Comparison of ENCODE assay signal across 9 cellular contexts in genomic region chr16:2755158-2755557, GRCh38. TPM values are rescaled to one million over a fixed set of nuclear protein-coding genes. Genes with fewer than 3 reads are reported as not detected.
DNase-seq lines count a peak whose midpoint lies in the region; ATAC-seq and TF ChIP-seq lines count a peak whose summit lies in the region.
"Had no signal": no experiment of that assay in that cellular context is flagged by ENCODE, and none has a peak within 500 bp of the region (broad histone marks: within the 10 kb centered on the region; RNA-seq: fewer than 3 reads in every experiment).

No MANE protein-coding gene starts in this region.

- H3K27ac ChIP-seq in duodenal mucosa (ENCODE audit: low read depth, low read length): no peak overlapping the region

- no peaks in the 10 kb centered on the region for H3K9me3 ChIP-seq in duodenal mucosa (ENCODE audit: control insufficient read depth in 1 of 2, low read length in 2 of 2)

- TF ChIP-seq CTCF in CD14-positive monocyte (IDR thresholded peaks at IDR 0.05): no peak
- no peak for TF ChIP-seq CTCF in LNCaP clone FGC (IDR thresholded peaks at IDR 0.05; ENCODE audit: control insufficient read depth, extremely low read depth, insufficient read depth)
- TF ChIP-seq CTCF in neural crest cell (conservative IDR thresholded peaks at IDR 0.05): no peak

- H3K27me3 Mint-ChIP-seq in CD14-positive monocyte (ENCODE audit: low read depth in 3 of 3): peaks cover 0 to 3% (median 0%) of the 10 kb centered on the region in 3 donors
- H3K27me3 Mint-ChIP-seq in neural crest cell (ENCODE audit: low read depth): peaks cover 11% of the 10 kb centered on the region

- peaks cover 0 to 4% (median 0%) of the 10 kb centered on the region in 7 donors for H3K9me3 Mint-ChIP-seq in CD14-positive monocyte
- H3K9me3 Mint-ChIP-seq in neural crest cell: peaks cover 5% of the 10 kb centered on the region

- peaks cover 37 to 42% of the 10 kb centered on the region in 2 donors for H3K4me1 ChIP-seq in duodenal mucosa (ENCODE audit: control insufficient read depth in 1 of 2, insufficient read depth in 2 of 2, low read length in 2 of 2)

- H3K4me1 Mint-ChIP-seq in CD14-positive monocyte (peaks cover 44% of the 10 kb centered on the region), neural crest cell (peaks cover 58% of the 10 kb centered on the region)

- no peak for DNase-seq in CD14-positive monocyte (ENCODE audit: low spot score)
- peak; percentile 40 for DNase-seq in LNCaP clone FGC (ENCODE audit: low read depth)
- no peak for DNase-seq in neural crest cell (ENCODE audit: low read depth, low spot score)
- DNase-seq in NCI-H526 treated with DMSO at 0.1 percent for 48 hours (lab: John Stamatoyannopoulos, UW): no peak
- DNase-seq in ecto neural progenitor cell (ENCODE audit: low spot score): no peak
- no peak for DNase-seq in amygdala (lab: John Stamatoyannopoulos, UW)
- DNase-seq: NCI-H2029 treated with DMSO at 0.1 percent for 48 hours had no signal

- H3K4me3 ChIP-seq in LNCaP clone FGC (ENCODE audit: low read depth, low read length) (peak overlapping the region; percentile 60), duodenal mucosa (ENCODE audit: low read depth in 1 of 2, low read length in 2 of 2) (peak overlapping the region; percentile 97)

- intact Hi-C loops in CD14-positive monocyte (cut with micrococcal nuclease): no loop called here

- no peak for ATAC-seq in GM18867 (IDR thresholded peaks at IDR 0.05; ENCODE audit: unreplicated experiment)

- H3K4me3 Mint-ChIP-seq in CD14-positive monocyte: peak overlapping the region; percentile 13 to 61
- H3K4me3 Mint-ChIP-seq in neural crest cell: peak overlapping the region; percentile 96

- peaks cover 41 to 56% of the 10 kb centered on the region in 2 donors for H3K36me3 Mint-ChIP-seq in CD14-positive monocyte
- H3K36me3 Mint-ChIP-seq in neural crest cell (ENCODE audit: low read depth): peaks cover 48% of the 10 kb centered on the region

- H3K27ac Mint-ChIP-seq in CD14-positive monocyte (peak overlapping the region in 4 of 7 donors; percentile 2 to 82 (median 18)), neural crest cell (ENCODE audit: unreplicated experiment) (peak overlapping the region; percentile 44)

- H3K27me3 ChIP-seq in duodenal mucosa (ENCODE audit: control insufficient read depth in 1 of 2, insufficient read depth in 2 of 2, low read length in 2 of 2): no peaks in the 10 kb centered on the region

- peak overlapping the region in 1 of 2 donors; percentile 86 for H3K9ac ChIP-seq in duodenal mucosa (ENCODE audit: low read depth in 1 of 2, low read length in 2 of 2)

- peaks cover 34 to 44% of the 10 kb centered on the region in 2 donors for H3K36me3 ChIP-seq in duodenal mucosa (ENCODE audit: control insufficient read depth in 1 of 2, insufficient read depth in 2 of 2, low read length in 2 of 2)

RNA-seq across cellular contexts. Expression of gene SRRM2, which starts 2.7 kb away (rescaled TPM):
- polyA plus RNA-seq in CD14-positive monocyte: 10 to 100 TPM; 19.0 to 31.8 TPM
- 779 and 803 TPM in 2 replicates for total RNA-seq in neural crest cell

RNA-seq across cellular contexts. Expression of gene ELOB, which starts 21.9 kb away (rescaled TPM):
- 100 to 1,000 TPM; 363 to 405 TPM for polyA plus RNA-seq in CD14-positive monocyte
- 249 and 261 TPM in 2 replicates for total RNA-seq in neural crest cell

RNA-seq across cellular contexts. Expression of gene PRSS33, which starts 32.2 kb away (rescaled TPM):
- polyA plus RNA-seq in CD14-positive monocyte: not detected
- 0.23 and 0.39 TPM in 2 replicates for total RNA-seq in neural crest cell

RNA-seq across cellular contexts. Expression of gene PRSS27, which starts 35.1 kb away (rescaled TPM):
- polyA plus RNA-seq in CD14-positive monocyte: not detected
- 5.3 and 7.8 TPM in 2 replicates for total RNA-seq in neural crest cell

RNA-seq across cellular contexts. Expression of gene PRSS41, which starts 43.1 kb away (rescaled TPM):
- not detected for polyA plus RNA-seq in CD14-positive monocyte
- not detected in 2 replicates for total RNA-seq in neural crest cell
